ENCODE assay signal across 1 cellular context in genomic region chr10:89302628-89303027, GRCh38.
TF ChIP-seq lines count a peak whose summit lies in the region.

No MANE protein-coding gene starts in this region.

TF ChIP-seq in HCT116, 20 proteins besides CTCF, POLR2A, EP300 and RAD21 (continued from another document):
- TF ChIP-seq CBX3 (IDR thresholded peaks at IDR 0.05; ENCODE audit: low read depth) (no peak), ATF3 (IDR thresholded peaks at IDR 0.05) (no peak), ZNF274 (IDR thresholded peaks at IDR 0.05; ENCODE audit: low read depth, low read length) (no peak), EGR1 (IDR thresholded peaks at IDR 0.05; ENCODE audit: low read depth) (no peak), MAX (IDR thresholded peaks at IDR 0.05) (no peak), REST (IDR thresholded peaks at IDR 0.05; ENCODE audit: low read depth) (no peak), CEBPB (IDR thresholded peaks at IDR 0.05; ENCODE audit: low read depth) (no peak), FOSL1 (IDR thresholded peaks at IDR 0.05; ENCODE audit: low read depth) (no peak), YY1 (IDR thresholded peaks at IDR 0.05; ENCODE audit: extremely low read depth, insufficient replicate concordance, low read depth, low read length) (no peak)
